In genomic region chr2:152166633-152167032, GRCh38 we compare ENCODE assay signal across 1 cellular context.
A peak's percentile ranks its signal among the peaks of the same experiment; 100 is the strongest.
TF ChIP-seq lines count a peak whose summit lies in the region.

No MANE protein-coding gene starts in this region.

TF ChIP-seq in K562, 482 proteins besides CTCF, POLR2A, EP300 and RAD21 (continued from another document and continues in another):
- TF ChIP-seq ZNF318 (IDR thresholded peaks at IDR 0.05; ENCODE audit: borderline replicate concordance in 1 of 2, low read depth in 1 of 2) (no peak), CSDE1 (IDR thresholded peaks at IDR 0.05) (no peak), TFAP4 (CRISPR knock-in tag; IDR thresholded peaks at IDR 0.05; ENCODE audit: borderline replicate concordance) (no peak), ZNF134 (CRISPR knock-in tag; conservative IDR thresholded peaks at IDR 0.05) (no peak), ZFP1 (CRISPR knock-in tag; IDR thresholded peaks at IDR 0.05) (no peak), E4F1 (CRISPR knock-in tag; IDR thresholded peaks at IDR 0.05; ENCODE audit: borderline replicate concordance) (no peak), MTF1 (CRISPR knock-in tag; IDR thresholded peaks at IDR 0.05; ENCODE audit: borderline replicate concordance) (no peak), PRDM10 (IDR thresholded peaks at IDR 0.05; ENCODE audit: partially characterized antibody) (peak; percentile 60), NCOR1 (IDR thresholded peaks at IDR 0.05) (peak; percentile 85), SMARCA5 (IDR thresholded peaks at IDR 0.05) (no peak), PML (IDR thresholded peaks at IDR 0.05; ENCODE audit: low read length) (peak; percentile 67; the same call in 1 of the 2 replicates), REST (CRISPR knock-in tag; IDR thresholded peaks at IDR 0.05; ENCODE audit: low read depth) (no peak), STAG1 (CRISPR knock-in tag; IDR thresholded peaks at IDR 0.05; ENCODE audit: borderline replicate concordance) (no peak), ZSCAN32 (CRISPR knock-in tag; IDR thresholded peaks at IDR 0.05) (no peak), E2F1 (CRISPR knock-in tag; IDR thresholded peaks at IDR 0.05) (no peak), E2F4 (CRISPR knock-in tag; IDR thresholded peaks at IDR 0.05; ENCODE audit: low read depth) (no peak), ZFPM2 (CRISPR knock-in tag; IDR thresholded peaks at IDR 0.05) (no peak), NUFIP1 (IDR thresholded peaks at IDR 0.05; ENCODE audit: partially characterized antibody) (no peak), GMEB1 (CRISPR knock-in tag; IDR thresholded peaks at IDR 0.05) (no peak), ZFX (CRISPR knock-in tag; IDR thresholded peaks at IDR 0.05) (no peak), ZBTB34 (CRISPR knock-in tag; IDR thresholded peaks at IDR 0.05) (no peak), CBFA2T2 (conservative IDR thresholded peaks at IDR 0.05) (peak; percentile 78), ZBTB33 (CRISPR knock-in tag; IDR thresholded peaks at IDR 0.05) (no peak), CBX1 (IDR thresholded peaks at IDR 0.05; ENCODE audit: low read depth) (no peak)
